ENCODE assay signal across 1 cellular context in genomic region chr11:102111787-102112653, GRCh38.
TF ChIP-seq lines count a peak whose summit lies in the region.

No MANE protein-coding gene starts in this region.

TF ChIP-seq in SK-N-SH treated with all-trans-retinoic acid at 6 μM for 48 hours, 23 proteins besides CTCF, POLR2A, EP300 and RAD21 (continued from another document):
- TF ChIP-seq CREB5 (CRISPR knock-in tag; IDR thresholded peaks at IDR 0.05; ENCODE audit: low read depth), result no peak
- no peak for TF ChIP-seq ZFP30 (CRISPR knock-in tag; IDR thresholded peaks at IDR 0.05)
